In the genomic region with DNA sequence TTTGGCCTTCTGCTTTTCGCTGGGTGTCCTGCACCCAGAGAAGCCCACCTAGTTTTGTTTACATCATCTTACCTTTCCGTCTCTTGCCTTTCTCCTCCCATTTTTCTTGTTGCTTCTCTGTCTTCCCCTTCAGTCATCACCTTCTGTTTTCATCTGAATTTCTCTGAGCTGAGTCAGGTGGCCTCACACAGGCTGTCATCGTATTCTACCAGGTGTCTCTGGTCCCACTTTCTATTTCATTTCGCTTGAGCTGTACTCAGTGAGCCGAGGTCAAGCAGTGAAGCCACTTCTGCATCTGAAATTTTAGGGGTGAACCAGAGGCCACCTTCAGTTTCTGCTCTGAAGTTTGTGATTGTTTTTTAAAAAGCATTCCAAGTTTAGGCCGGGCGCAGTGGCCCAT, we compare ENCODE assay signal across 32 cellular contexts. TPM values are rescaled to one million over a fixed set of nuclear protein-coding genes. Genes with fewer than 3 reads are reported as not detected.
DNase-seq lines count a peak whose midpoint lies in the region; ATAC-seq, FAIRE-seq and TF ChIP-seq lines count a peak whose summit lies in the region.
"Had no signal": no experiment of that assay in that cellular context is flagged by ENCODE, and none has a peak within 500 bp of the region (broad histone marks: within the 10 kb centered on the region; RNA-seq: fewer than 3 reads in every experiment).

No MANE protein-coding gene starts in this region.

- H3K4me1 ChIP-seq in lower lobe of right lung (peaks cover 8% of the 10 kb centered on the region), left ventricle myocardium inferior (peaks cover 34% of the 10 kb centered on the region)
- H3K4me1 ChIP-seq: breast epithelium, sigmoid colon had no signal

- H3K4me3 Mint-ChIP-seq in endothelial cell (ENCODE audit: unreplicated experiment) = peak overlapping the region; percentile 29
- H3K4me3 Mint-ChIP-seq: activated CD4-positive, alpha-beta T cell treated with anti-CD3 and anti-CD28 coated beads, Interleukin-2, amount 10 ng/mL, durations not matched to agents 24 days and 14 days; activated naive CD8-positive, alpha-beta T cell treated with anti-CD3 and anti-CD28 coated beads for 36 hours; CD4-positive, alpha-beta memory T cell; HFFc6; natural killer cell treated with Interleukin-12 subunit alpha and Interleukin-12 subunit beta and Interleukin-15 and Interleukin-18, amount 100 ng/mL, for 72 hours had no signal

- peak; percentile 38 for DNase-seq in GM12891 (ENCODE audit: insufficient read length, low spot score)
- DNase-seq in GM20000 (ENCODE audit: low spot score) = peak; percentile 70
- DNase-seq in endothelial cell (ENCODE audit: low spot score) = no peak
- DNase-seq in lower lobe of right lung = no peak
- DNase-seq in left ventricle myocardium inferior = no peak
- DNase-seq in WERI-Rb-1 = no peak
- DNase-seq: activated CD4-positive, alpha-beta T cell treated with anti-CD3 and anti-CD28 coated beads, Interleukin-2, amount 10 ng/mL, durations not matched to agents 24 days and 14 days; activated CD8-positive, alpha-beta memory T cell treated with anti-CD3 and anti-CD28 coated beads for 24 hours; activated naive CD8-positive, alpha-beta T cell treated with anti-CD3 and anti-CD28 coated beads for 36 hours; activated T-cell treated with anti-CD3 and anti-CD28 coated beads for 4 hours; anterior cingulate cortex; CD4-positive, alpha-beta memory T cell; GOT3; HFFc6; hippocampal formation; NCI-H1048; NCI-H774; occipital lobe; SIG-M5; sigmoid colon; stimulated activated CD4-positive, alpha-beta T cell treated with anti-CD3 and anti-CD28 coated beads, Interleukin-12 subunit alpha, Interleukin-12 subunit beta, amount 100 ng/mL, for 4 hours; stimulated activated CD4-positive, alpha-beta T cell treated with anti-CD3 and anti-CD28 coated beads, Interleukin-2, amount 100 ng/mL, for 48 hours had no signal

- TF ChIP-seq CTCF in GM20000 (IDR thresholded peaks at IDR 0.05; ENCODE audit: extremely low read depth, missing control alignments) (no peak), endothelial cell (IDR thresholded peaks at IDR 0.05; ENCODE audit: unreplicated experiment) (no peak), lower lobe of right lung (IDR thresholded peaks at IDR 0.05) (no peak), left ventricle myocardium inferior (IDR thresholded peaks at IDR 0.05; ENCODE audit: borderline replicate concordance) (no peak), WERI-Rb-1 (IDR thresholded peaks at IDR 0.05; ENCODE audit: low read depth, low read length) (no peak)

- H3K36me3 ChIP-seq in lower lobe of right lung = peaks cover 83% of the 10 kb centered on the region
- H3K36me3 ChIP-seq in left ventricle myocardium inferior = peaks cover 59% of the 10 kb centered on the region
- peaks cover 59% of the 10 kb centered on the region for H3K36me3 ChIP-seq in WERI-Rb-1
- H3K36me3 ChIP-seq: breast epithelium had no signal

- no peaks in the 10 kb centered on the region for H3K9me3 Mint-ChIP-seq in endothelial cell (ENCODE audit: unreplicated experiment)
- H3K9me3 Mint-ChIP-seq: activated CD4-positive, alpha-beta T cell treated with anti-CD3 and anti-CD28 coated beads, Interleukin-2, amount 10 ng/mL, durations not matched to agents 24 days and 14 days; activated naive CD8-positive, alpha-beta T cell treated with anti-CD3 and anti-CD28 coated beads for 36 hours; CD4-positive, alpha-beta memory T cell; HFFc6; natural killer cell treated with Interleukin-12 subunit alpha and Interleukin-12 subunit beta and Interleukin-15 and Interleukin-18, amount 100 ng/mL, for 72 hours had no signal

- H3K9me3 ChIP-seq in lower lobe of right lung (no peaks in the 10 kb centered on the region), left ventricle myocardium inferior (replicated peaks) (no peaks in the 10 kb centered on the region), WERI-Rb-1 (ENCODE audit: severe bottlenecking) (no peaks in the 10 kb centered on the region)
- H3K9me3 ChIP-seq: breast epithelium, gastroesophageal sphincter, sigmoid colon, tibial nerve had no signal

- H3K27ac ChIP-seq in lower lobe of right lung = no peak overlapping the region
- no peak overlapping the region for H3K27ac ChIP-seq in left ventricle myocardium inferior (replicated peaks)
- H3K27ac ChIP-seq in WERI-Rb-1 = no peak overlapping the region
- H3K27ac ChIP-seq: breast epithelium, gastroesophageal sphincter, sigmoid colon, tibial nerve, VCaP had no signal

- H3K36me3 Mint-ChIP-seq in endothelial cell (ENCODE audit: low read depth, unreplicated experiment) = peaks cover 49% of the 10 kb centered on the region
- H3K36me3 Mint-ChIP-seq: natural killer cell treated with Interleukin-12 subunit alpha and Interleukin-12 subunit beta and Interleukin-15 and Interleukin-18, amount 100 ng/mL, for 72 hours had no signal

- FAIRE-seq in GM12891 (lab: Jason Lieb, UNC) = peak; percentile 83
- FAIRE-seq: GM12892, RCC 7860 had no signal

- H3K27me3 ChIP-seq in lower lobe of right lung (ENCODE audit: low read depth) (no peaks in the 10 kb centered on the region), left ventricle myocardium inferior (ENCODE audit: low read depth) (no peaks in the 10 kb centered on the region), WERI-Rb-1 (ENCODE audit: insufficient read depth, low read depth, severe bottlenecking) (no peaks in the 10 kb centered on the region)
- H3K27me3 ChIP-seq: breast epithelium, gastroesophageal sphincter, sigmoid colon, tibial nerve had no signal

- H3K4me3 ChIP-seq in lower lobe of right lung (no peak overlapping the region), left ventricle myocardium inferior (no peak overlapping the region), WERI-Rb-1 (ENCODE audit: low read depth, low read length) (no peak overlapping the region)
- H3K4me3 ChIP-seq: breast epithelium, gastroesophageal sphincter, lung, sigmoid colon, tibial nerve had no signal

- H3K4me1 Mint-ChIP-seq in endothelial cell (ENCODE audit: unreplicated experiment) = no peaks in the 10 kb centered on the region

- H3K27ac Mint-ChIP-seq in endothelial cell (ENCODE audit: unreplicated experiment) = peak overlapping the region; percentile 28
- H3K27ac Mint-ChIP-seq: activated CD4-positive, alpha-beta T cell treated with anti-CD3 and anti-CD28 coated beads, Interleukin-2, amount 10 ng/mL, durations not matched to agents 24 days and 14 days; activated naive CD8-positive, alpha-beta T cell treated with anti-CD3 and anti-CD28 coated beads for 36 hours; HFFc6; natural killer cell treated with Interleukin-12 subunit alpha and Interleukin-12 subunit beta and Interleukin-15 and Interleukin-18, amount 100 ng/mL, for 72 hours had no signal

- ATAC-seq in HG03280 (IDR thresholded peaks at IDR 0.05; ENCODE audit: unreplicated experiment) = peak; percentile 45
- ATAC-seq in GM21381 (IDR thresholded peaks at IDR 0.05; ENCODE audit: unreplicated experiment) = no peak
- no peak for ATAC-seq in lower lobe of right lung
- ATAC-seq: gastroesophageal sphincter; natural killer cell treated with Interleukin-12 subunit alpha and Interleukin-12 subunit beta and Interleukin-15 and Interleukin-18, amount 100 ng/mL, for 72 hours had no signal

- intact Hi-C loops in lower lobe of right lung (cut with DNase I) = no loop called here
- intact Hi-C loops in left ventricle myocardium inferior (cut with micrococcal nuclease) = no loop called here

- TF ChIP-seq POLR2A in GM12891 (IDR thresholded peaks at IDR 0.05; ENCODE audit: low read depth, low read length) = no peak

- H3K27me3 Mint-ChIP-seq in endothelial cell (ENCODE audit: unreplicated experiment) = peaks cover 11% of the 10 kb centered on the region
- H3K27me3 Mint-ChIP-seq: activated CD4-positive, alpha-beta T cell treated with anti-CD3 and anti-CD28 coated beads, Interleukin-2, amount 10 ng/mL, durations not matched to agents 24 days and 14 days; activated naive CD8-positive, alpha-beta T cell treated with anti-CD3 and anti-CD28 coated beads for 36 hours; CD4-positive, alpha-beta memory T cell; natural killer cell treated with Interleukin-12 subunit alpha and Interleukin-12 subunit beta and Interleukin-15 and Interleukin-18, amount 100 ng/mL, for 72 hours had no signal

TF ChIP-seq in GM12891, 5 proteins besides CTCF, POLR2A, EP300 and RAD21:
- peak; percentile 34; the same call in 1 of the 2 replicates for TF ChIP-seq SPI1 (IDR thresholded peaks at IDR 0.05; ENCODE audit: low read depth, low read length)
- TF ChIP-seq TAF1 (IDR thresholded peaks at IDR 0.05; ENCODE audit: low read depth, low read length) = no peak
- TF ChIP-seq POLR2AphosphoS5 (IDR thresholded peaks at IDR 0.05; ENCODE audit: low read depth, low read length) = no peak
- TF ChIP-seq PAX5 (IDR thresholded peaks at IDR 0.05; ENCODE audit: insufficient read depth, low read length, severe bottlenecking) = no peak
- TF ChIP-seq POU2F2 (IDR thresholded peaks at IDR 0.05; ENCODE audit: low read depth, low read length) = no peak

RNA-seq across cellular contexts. Expression of a gene that starts 9.7 kb away (rescaled TPM):
- polyA plus RNA-seq in GM12891 (2012; ENCODE audit: low read depth, missing spikeins) = 3.7 TPM
- total RNA-seq in endothelial cell (ENCODE audit: unreplicated experiment) (46.8 TPM), lower lobe of right lung (24.1 TPM), left ventricle myocardium inferior (12.3 TPM)

RNA-seq across cellular contexts. Expression of a gene that starts 10.0 kb away (rescaled TPM):
- polyA plus RNA-seq in GM12891 (2012; ENCODE audit: low read depth, missing spikeins) = 3.2 TPM
- total RNA-seq in endothelial cell (ENCODE audit: unreplicated experiment) (39.9 TPM), lower lobe of right lung (42.2 TPM), left ventricle myocardium inferior (7.5 TPM)

RNA-seq across cellular contexts. Expression of a gene that starts 56.2 kb away (rescaled TPM):
- polyA plus RNA-seq in GM12891 (2012; ENCODE audit: low read depth, missing spikeins) = 43.7 TPM
- total RNA-seq in endothelial cell (ENCODE audit: unreplicated experiment) = 180 TPM
- total RNA-seq in lower lobe of right lung = 53.1 TPM
- 30.6 TPM for total RNA-seq in left ventricle myocardium inferior

Comparison
In these comparisons a context has a peak if more than half of its experiments do, and no peak if none do; other contexts are left out.
1. DNase-seq: peak in GM12891 (single experiment) and GM20000 (single experiment); none in endothelial cell (single experiment), lower lobe of right lung (single experiment), left ventricle myocardium inferior (single experiment) and WERI-Rb-1 (single experiment).